Comparison of ENCODE assay signal across 10 cellular contexts in the genomic region with DNA sequence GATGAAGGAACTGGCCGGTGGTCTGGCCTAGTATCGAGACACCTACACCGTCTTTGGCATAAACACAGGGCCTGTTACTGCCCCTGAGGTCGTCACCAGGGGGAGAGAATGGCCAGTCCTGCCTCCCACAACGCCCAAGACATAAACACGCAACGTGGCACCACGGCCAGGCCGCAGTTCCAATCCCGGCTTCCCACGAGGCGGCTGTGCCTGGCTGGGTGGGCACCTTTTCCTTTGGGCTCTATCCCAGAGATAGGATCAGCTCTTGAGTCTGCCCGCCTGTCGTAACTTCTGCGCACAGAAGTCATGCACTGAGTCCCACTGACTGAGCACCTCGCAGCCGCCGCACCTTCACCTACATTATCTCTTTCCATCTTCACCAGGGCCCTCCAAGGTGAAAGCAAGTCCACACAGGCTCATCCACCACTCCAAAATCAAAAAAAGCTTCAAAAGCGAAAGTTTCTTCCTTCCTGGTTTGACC. TPM values are rescaled to one million over a fixed set of nuclear protein-coding genes. Genes with fewer than 3 reads are reported as not detected.
A peak's percentile ranks its signal among the peaks of the same experiment; 100 is the strongest.
DNase-seq lines count a peak whose midpoint lies in the region; ATAC-seq and TF ChIP-seq lines count a peak whose summit lies in the region.
"Had no signal": no experiment of that assay in that cellular context is flagged by ENCODE, and none has a peak within 500 bp of the region (broad histone marks: within the 10 kb centered on the region; RNA-seq: fewer than 3 reads in every experiment).

No MANE protein-coding gene starts in this region.

- H3K27me3 ChIP-seq in iPS DF 6.9 (ENCODE audit: control insufficient read depth, insufficient read depth, low read length) = no peaks in the 10 kb centered on the region

- POLR2A ChIA-PET in HEK293 (lab: Yijun Ruan, JAX) = no interaction called here

- peak overlapping the region; percentile 64 for H3K4me3 ChIP-seq in HEK293 (ENCODE audit: low read depth, low read length)
- peak overlapping the region; percentile 80; the same call in 1 of the 2 replicates for H3K4me3 ChIP-seq in iPS DF 6.9 (ENCODE audit: low read length)

- H3K4me3 Mint-ChIP-seq in activated T-helper 2 cell treated with anti-CD3 and anti-CD28 coated beads, Interferon-gamma antibody, Interleukin-2, Interleukin-4, amounts not matched to agents 10 μg/mL and 5 μg/mL and 100 μg/mL, durations not matched to agents 14 hours and 24 hours and 36 hours (ENCODE audit: low read depth) = peak overlapping the region; percentile 82
- peak overlapping the region; percentile 76 for H3K4me3 Mint-ChIP-seq in stimulated activated effector memory CD8-positive, alpha-beta T cell treated with anti-CD3 and anti-CD28 coated beads, Interleukin-12 subunit alpha, Interleukin-12 subunit beta, amount 100 ng/mL, for 72 hours

- intact Hi-C loops in activated T-helper 2 cell treated with anti-CD3 and anti-CD28 coated beads, Interferon-gamma antibody, Interleukin-2, Interleukin-4, amounts not matched to agents 10 μg/mL and 5 μg/mL and 100 μg/mL, durations not matched to agents 14 hours and 24 hours and 36 hours (cut with micrococcal nuclease) = no loop called here
- intact Hi-C loops in left colon (cut with DNase I, micrococcal nuclease) = no loop called here

- peaks cover 38% of the 10 kb centered on the region for H3K36me3 Mint-ChIP-seq in activated T-helper 2 cell treated with anti-CD3 and anti-CD28 coated beads, Interferon-gamma antibody, Interleukin-2, Interleukin-4, amounts not matched to agents 10 μg/mL and 5 μg/mL and 100 μg/mL, durations not matched to agents 14 hours and 24 hours and 36 hours (ENCODE audit: low read depth)
- peaks cover 20% of the 10 kb centered on the region for H3K36me3 Mint-ChIP-seq in stimulated activated effector memory CD8-positive, alpha-beta T cell treated with anti-CD3 and anti-CD28 coated beads, Interleukin-12 subunit alpha, Interleukin-12 subunit beta, amount 100 ng/mL, for 72 hours

- peak overlapping the region; percentile 20 for H3K27ac Mint-ChIP-seq in activated T-helper 2 cell treated with anti-CD3 and anti-CD28 coated beads, Interferon-gamma antibody, Interleukin-2, Interleukin-4, amounts not matched to agents 10 μg/mL and 5 μg/mL and 100 μg/mL, durations not matched to agents 14 hours and 24 hours and 36 hours
- H3K27ac Mint-ChIP-seq in stimulated activated effector memory CD8-positive, alpha-beta T cell treated with anti-CD3 and anti-CD28 coated beads, Interleukin-12 subunit alpha, Interleukin-12 subunit beta, amount 100 ng/mL, for 72 hours = peak overlapping the region; percentile 86

- WGBS in iPS DF 6.9 (ENCODE audit: insufficient coverage, insufficient read length) = no CpG with 5 or more reads among the region's 19 CpGs

- H3K4me1 ChIP-seq in HEK293 (ENCODE audit: control insufficient read depth, insufficient read depth, low read length) = no peaks in the 10 kb centered on the region
- peaks cover 9% of the 10 kb centered on the region; the same call in 1 of the 2 replicates for H3K4me1 ChIP-seq in iPS DF 6.9 (ENCODE audit: control insufficient read depth, insufficient read depth, low read length)

- H3K27ac ChIP-seq in HEK293 (ENCODE audit: extremely low read depth, low read depth, low read length) = peak overlapping the region; percentile 7; the same call in 1 of the 2 replicates
- H3K27ac ChIP-seq in iPS DF 6.9 (ENCODE audit: low read length) = no peak overlapping the region
- H3K27ac ChIP-seq: neutrophil had no signal

- TF ChIP-seq POLR2A in GM18505 (IDR thresholded peaks at IDR 0.05; ENCODE audit: borderline replicate concordance, extremely low read depth, insufficient read depth, insufficient read length) = no peak

- H3K4me1 Mint-ChIP-seq in activated T-helper 2 cell treated with anti-CD3 and anti-CD28 coated beads, Interferon-gamma antibody, Interleukin-2, Interleukin-4, amounts not matched to agents 10 μg/mL and 5 μg/mL and 100 μg/mL, durations not matched to agents 14 hours and 24 hours and 36 hours (ENCODE audit: low read depth) = peaks cover 50% of the 10 kb centered on the region
- H3K4me1 Mint-ChIP-seq in stimulated activated effector memory CD8-positive, alpha-beta T cell treated with anti-CD3 and anti-CD28 coated beads, Interleukin-12 subunit alpha, Interleukin-12 subunit beta, amount 100 ng/mL, for 72 hours = peaks cover 70% of the 10 kb centered on the region

- H3K9me3 ChIP-seq in HEK293 (ENCODE audit: control insufficient read depth, insufficient read depth, low read depth, low read length) (no peaks in the 10 kb centered on the region), iPS DF 6.9 (ENCODE audit: control insufficient read depth, insufficient read depth, low read length) (no peaks in the 10 kb centered on the region)
- H3K9me3 ChIP-seq: neutrophil had no signal

- peaks cover 9% of the 10 kb centered on the region for H3K27me3 Mint-ChIP-seq in activated T-helper 2 cell treated with anti-CD3 and anti-CD28 coated beads, Interferon-gamma antibody, Interleukin-2, Interleukin-4, amounts not matched to agents 10 μg/mL and 5 μg/mL and 100 μg/mL, durations not matched to agents 14 hours and 24 hours and 36 hours (ENCODE audit: low read depth)

- H3K36me3 ChIP-seq in HEK293 (ENCODE audit: control insufficient read depth in 2 of 2, insufficient read depth in 1 of 2, low read length in 2 of 2) (peaks cover 0 to 24% of the 10 kb centered on the region in 2 experiments; a peak in 1 of 3 replicates), iPS DF 6.9 (ENCODE audit: control insufficient read depth, insufficient read depth, low read length) (peaks cover 3% of the 10 kb centered on the region; the same call in 1 of the 2 replicates)
- H3K36me3 ChIP-seq: neutrophil had no signal

- no peak for ATAC-seq in stimulated activated effector memory CD8-positive, alpha-beta T cell treated with anti-CD3 and anti-CD28 coated beads, Interleukin-12 subunit alpha, Interleukin-12 subunit beta, amount 100 ng/mL, for 72 hours
- ATAC-seq in left colon (no peak), GM18505 (IDR thresholded peaks at IDR 0.05; ENCODE audit: unreplicated experiment) (no peak), HG02642 (IDR thresholded peaks at IDR 0.05; ENCODE audit: poor library complexity, unreplicated experiment) (no peak)

- peaks cover 8% of the 10 kb centered on the region for H3K9me3 Mint-ChIP-seq in activated T-helper 2 cell treated with anti-CD3 and anti-CD28 coated beads, Interferon-gamma antibody, Interleukin-2, Interleukin-4, amounts not matched to agents 10 μg/mL and 5 μg/mL and 100 μg/mL, durations not matched to agents 14 hours and 24 hours and 36 hours
- H3K9me3 Mint-ChIP-seq in stimulated activated effector memory CD8-positive, alpha-beta T cell treated with anti-CD3 and anti-CD28 coated beads, Interleukin-12 subunit alpha, Interleukin-12 subunit beta, amount 100 ng/mL, for 72 hours = no peaks in the 10 kb centered on the region

- CTCF ChIA-PET in HEK293 (lab: Yijun Ruan, JAX) = interaction anchor here (1.0 to 1.4 kb wide), 2 partner anchors 25 to 49 kb away, joined by 3 to 4 read pairs; no protein-coding TSS in a partner anchor

- DNase-seq in activated T-helper 2 cell treated with anti-CD3 and anti-CD28 coated beads, Interferon-gamma antibody, Interleukin-2, Interleukin-4, amounts not matched to agents 10 μg/mL and 5 μg/mL and 100 μg/mL, durations not matched to agents 14 hours and 24 hours and 36 hours (ENCODE audit: low spot score) = no peak
- DNase-seq in iPS DF 6.9 (ENCODE audit: low read depth, low spot score) (no peak), left colon (no peak), DMS114 treated with DMSO at 0.1 percent for 48 hours (lab: John Stamatoyannopoulos, UW; ENCODE audit: unreplicated experiment) (no peak)
- DNase-seq in stimulated activated effector memory CD8-positive, alpha-beta T cell treated with anti-CD3 and anti-CD28 coated beads, Interleukin-12 subunit alpha, Interleukin-12 subunit beta, amount 100 ng/mL, for 72 hours (ENCODE audit: low spot score in 2 of 2) = no peak
- DNase-seq: NCI-H1436 had no signal

- no peak for TF ChIP-seq CTCF in HEK293 (tag by site-specific recombination; IDR thresholded peaks at IDR 0.05)

TF ChIP-seq in HEK293, 187 proteins besides CTCF, POLR2A, EP300 and RAD21:
- TF ChIP-seq ZNF157 (tag by site-specific recombination; IDR thresholded peaks at IDR 0.05) (no peak), ZNF248 (tag by site-specific recombination; IDR thresholded peaks at IDR 0.05) (no peak), ZBTB20 (tag by site-specific recombination; IDR thresholded peaks at IDR 0.05) (0 out of 2 replicates have a peak, but pooled peaks have one; percentile 5)

RNA-seq across cellular contexts. Expression of a gene that starts 1.1 kb away (rescaled TPM):
- 29.2 and 30.5 TPM in 2 replicates for total RNA-seq in activated T-helper 2 cell treated with anti-CD3 and anti-CD28 coated beads, Interferon-gamma antibody, Interleukin-2, Interleukin-4, amounts not matched to agents 10 μg/mL and 5 μg/mL and 100 μg/mL, durations not matched to agents 14 hours and 24 hours and 36 hours
- total RNA-seq in left colon = 10 to 100 TPM; 14.6 to 15.7 TPM

RNA-seq across cellular contexts. Expression of a gene that starts 52.3 kb away (rescaled TPM):
- not detected in 2 replicates for total RNA-seq in activated T-helper 2 cell treated with anti-CD3 and anti-CD28 coated beads, Interferon-gamma antibody, Interleukin-2, Interleukin-4, amounts not matched to agents 10 μg/mL and 5 μg/mL and 100 μg/mL, durations not matched to agents 14 hours and 24 hours and 36 hours
- 100 to 1,000 TPM in 1 of 2 donors, 10 to 100 TPM in 1; 85.2 to 109 TPM for total RNA-seq in left colon

Comparison
In these comparisons a context has a peak if more than half of its experiments do, and no peak if none do; other contexts are left out.
1. RNA of a gene that starts 52.3 kb away (total RNA-seq): 85.2 to 109 TPM in left colon; not detected in activated T-helper 2 cell treated with anti-CD3 and anti-CD28 coated beads, Interferon-gamma antibody, Interleukin-2, Interleukin-4, amounts not matched to agents 10 μg/mL and 5 μg/mL and 100 μg/mL, durations not matched to agents 14 hours and 24 hours and 36 hours; every median in the first group is over 10 times any median in the second.